In genomic region chr2:164495491-164496223, GRCh38 we compare ENCODE assay signal across 1 cellular context.
TF ChIP-seq lines count a peak whose summit lies in the region.

No MANE protein-coding gene starts in this region.

TF ChIP-seq in GM23338, 12 proteins besides CTCF, POLR2A, EP300 and RAD21 (continued from another document):
- TF ChIP-seq ZNF462 (CRISPR knock-in tag; IDR thresholded peaks at IDR 0.05) (no peak), JUNB (IDR thresholded peaks at IDR 0.05; ENCODE audit: unreplicated experiment) (no peak), STAT1 (IDR thresholded peaks at IDR 0.05; ENCODE audit: unreplicated experiment) (no peak), EZH2 (IDR thresholded peaks at IDR 0.05; ENCODE audit: low read depth, unreplicated experiment) (no peak), CREB1 (CRISPR knock-in tag; IDR thresholded peaks at IDR 0.05; ENCODE audit: low read depth) (no peak), ZNF114 (CRISPR knock-in tag; IDR thresholded peaks at IDR 0.05) (no peak), POLR2AphosphoS5 (IDR thresholded peaks at IDR 0.05; ENCODE audit: low read depth) (no peak), ETS1 (IDR thresholded peaks at IDR 0.05) (no peak), ZNF331 (CRISPR knock-in tag; IDR thresholded peaks at IDR 0.05; ENCODE audit: low read depth) (no peak)
